In genomic region chr18:49563130-49563540, GRCh38 we compare ENCODE assay signal across 8 cellular contexts. TPM values are rescaled to one million over a fixed set of nuclear protein-coding genes. Genes with fewer than 3 reads are reported as not detected.
DNase-seq lines count a peak whose midpoint lies in the region; ATAC-seq, FAIRE-seq and TF ChIP-seq lines count a peak whose summit lies in the region.

No MANE protein-coding gene starts in this region.

- no peak for TF ChIP-seq CTCF in activated B cell treated with CpG ODN at 0.5 μM for 24 hours (IDR thresholded peaks at IDR 0.05)
- TF ChIP-seq CTCF in keratinocyte (optimal IDR thresholded peaks at IDR 0.05 in 1 of 3, IDR thresholded peaks at IDR 0.05 in 1 of 3, conservative IDR thresholded peaks at IDR 0.05 in 1 of 3; ENCODE audit: extremely low read depth in 1 of 3, insufficient read depth in 2 of 3, low read length in 3 of 3): no peak

- peak overlapping the region; percentile 95 for H3K4me2 ChIP-seq in keratinocyte (ENCODE audit: control insufficient read depth, extremely low read depth, insufficient read depth, low read depth, low read length)

- POLR2A ChIA-PET in activated B cell treated with CpG ODN at 0.5 μM for 24 hours (lab: Charles Lee): no interaction called here

- FAIRE-seq in keratinocyte (lab: Jason Lieb, UNC): peak; percentile 94

- ATAC-seq in activated B cell treated with CpG ODN at 0.5 μM for 24 hours (ENCODE audit: low read depth) (no peak), HG03159 (IDR thresholded peaks at IDR 0.05; ENCODE audit: unreplicated experiment) (no peak), HG02759 (IDR thresholded peaks at IDR 0.05; ENCODE audit: unreplicated experiment) (no peak)
- ATAC-seq in stimulated activated memory B cell treated with anti-CD40 and anti-IgM and Interleukin-4, amounts not matched to agents 10 μg/mL and 1 μg/mL and 100 μg/mL, for 72 hours: no peak

- peak overlapping the region; percentile 83 for H3K27ac ChIP-seq in keratinocyte (ENCODE audit: control insufficient read depth, insufficient read depth, low read length)

- no peaks in the 10 kb centered on the region for H3K27me3 ChIP-seq in keratinocyte (ENCODE audit: control insufficient read depth, extremely low read depth, insufficient read depth, low read length)

- H3K36me3 Mint-ChIP-seq in activated CD4-positive, alpha-beta T cell treated with anti-CD3 and anti-CD28 coated beads, Interleukin-2, amount 10 ng/mL, durations not matched to agents 24 days and 14 days (ENCODE audit: low read depth): no peaks in the 10 kb centered on the region
- no peaks in the 10 kb centered on the region for H3K36me3 Mint-ChIP-seq in activated B cell treated with CpG ODN at 0.5 μM for 24 hours (ENCODE audit: low read depth)
- no peaks in the 10 kb centered on the region for H3K36me3 Mint-ChIP-seq in stimulated activated memory B cell treated with anti-CD40 and anti-IgM and Interleukin-4, amounts not matched to agents 10 μg/mL and 1 μg/mL and 100 μg/mL, for 72 hours

- H3K4me3 Mint-ChIP-seq in activated CD4-positive, alpha-beta T cell treated with anti-CD3 and anti-CD28 coated beads, Interleukin-2, amount 10 ng/mL, durations not matched to agents 24 days and 14 days: peak overlapping the region; percentile 73
- peak overlapping the region; percentile 24 for H3K4me3 Mint-ChIP-seq in activated B cell treated with CpG ODN at 0.5 μM for 24 hours
- peak overlapping the region; percentile 45 for H3K4me3 Mint-ChIP-seq in stimulated activated memory B cell treated with anti-CD40 and anti-IgM and Interleukin-4, amounts not matched to agents 10 μg/mL and 1 μg/mL and 100 μg/mL, for 72 hours

- CTCF ChIA-PET in activated B cell treated with CpG ODN at 0.5 μM for 24 hours (lab: Charles Lee): no interaction called here

- H3K27me3 Mint-ChIP-seq in activated CD4-positive, alpha-beta T cell treated with anti-CD3 and anti-CD28 coated beads, Interleukin-2, amount 10 ng/mL, durations not matched to agents 24 days and 14 days: peaks cover 77% of the 10 kb centered on the region
- peaks cover 79% of the 10 kb centered on the region for H3K27me3 Mint-ChIP-seq in activated B cell treated with CpG ODN at 0.5 μM for 24 hours
- H3K27me3 Mint-ChIP-seq in stimulated activated memory B cell treated with anti-CD40 and anti-IgM and Interleukin-4, amounts not matched to agents 10 μg/mL and 1 μg/mL and 100 μg/mL, for 72 hours: peaks cover 74% of the 10 kb centered on the region

- peaks cover 56% of the 10 kb centered on the region for H3K79me2 ChIP-seq in keratinocyte (ENCODE audit: control insufficient read depth, insufficient read depth, low read length)

- H3K36me3 ChIP-seq in keratinocyte (ENCODE audit: control insufficient read depth in 2 of 2, extremely low read depth in 1 of 2, insufficient read depth in 2 of 2, low read length in 2 of 2): peaks cover 17 to 25% of the 10 kb centered on the region in 2 experiments

- dilution Hi-C loops in keratinocyte (cut with MboI; ENCODE audit: extremely low pct_ligation_motif_present, low sequenced_read_pairs): no loop called here

- H3K27ac Mint-ChIP-seq in activated CD4-positive, alpha-beta T cell treated with anti-CD3 and anti-CD28 coated beads, Interleukin-2, amount 10 ng/mL, durations not matched to agents 24 days and 14 days: no peak overlapping the region
- no peak overlapping the region for H3K27ac Mint-ChIP-seq in activated B cell treated with CpG ODN at 0.5 μM for 24 hours
- H3K27ac Mint-ChIP-seq in stimulated activated memory B cell treated with anti-CD40 and anti-IgM and Interleukin-4, amounts not matched to agents 10 μg/mL and 1 μg/mL and 100 μg/mL, for 72 hours: no peak overlapping the region

- H2AFZ ChIP-seq in keratinocyte (ENCODE audit: control insufficient read depth, low read length): no peak overlapping the region

- peaks cover 5% of the 10 kb centered on the region for H4K20me1 ChIP-seq in keratinocyte (ENCODE audit: control insufficient read depth, extremely low read depth, insufficient read depth, low read length)

- no peaks in the 10 kb centered on the region for H3K9me3 ChIP-seq in keratinocyte (ENCODE audit: control insufficient read depth, low read depth, low read length)

- H3K4me1 ChIP-seq in keratinocyte (ENCODE audit: control insufficient read depth, extremely low read depth, insufficient read depth, low read length): peaks cover 45% of the 10 kb centered on the region

- H3K4me1 Mint-ChIP-seq in activated CD4-positive, alpha-beta T cell treated with anti-CD3 and anti-CD28 coated beads, Interleukin-2, amount 10 ng/mL, durations not matched to agents 24 days and 14 days: peaks cover 31% of the 10 kb centered on the region
- peaks cover 32% of the 10 kb centered on the region for H3K4me1 Mint-ChIP-seq in activated B cell treated with CpG ODN at 0.5 μM for 24 hours
- peaks cover 31% of the 10 kb centered on the region for H3K4me1 Mint-ChIP-seq in stimulated activated memory B cell treated with anti-CD40 and anti-IgM and Interleukin-4, amounts not matched to agents 10 μg/mL and 1 μg/mL and 100 μg/mL, for 72 hours

- intact Hi-C loops in activated CD4-positive, alpha-beta T cell treated with anti-CD3 and anti-CD28 coated beads, Interleukin-2, amount 10 ng/mL, durations not matched to agents 24 days and 14 days (cut with micrococcal nuclease): loop anchor here (10.0 kb wide), 1 partner anchor 162 kb away; no protein-coding TSS in a partner anchor
- intact Hi-C loops in activated B cell treated with CpG ODN at 0.5 μM for 24 hours (cut with micrococcal nuclease): loop anchor here (5.0 kb wide), 1 partner anchor 794 kb away; no protein-coding TSS in a partner anchor

- no peaks in the 10 kb centered on the region for H3K9me3 Mint-ChIP-seq in activated CD4-positive, alpha-beta T cell treated with anti-CD3 and anti-CD28 coated beads, Interleukin-2, amount 10 ng/mL, durations not matched to agents 24 days and 14 days
- H3K9me3 Mint-ChIP-seq in activated B cell treated with CpG ODN at 0.5 μM for 24 hours: no peaks in the 10 kb centered on the region
- H3K9me3 Mint-ChIP-seq in stimulated activated memory B cell treated with anti-CD40 and anti-IgM and Interleukin-4, amounts not matched to agents 10 μg/mL and 1 μg/mL and 100 μg/mL, for 72 hours: no peaks in the 10 kb centered on the region

- no peaks in the 10 kb centered on the region for H3K9me1 ChIP-seq in keratinocyte (ENCODE audit: control insufficient read depth, extremely low read depth, insufficient read depth, low read length)

- H3K9ac ChIP-seq in keratinocyte (ENCODE audit: control insufficient read depth, extremely low read depth, insufficient read depth, low read length): peak overlapping the region; percentile 91

- DNase-seq in activated CD4-positive, alpha-beta T cell treated with anti-CD3 and anti-CD28 coated beads, Interleukin-2, amount 10 ng/mL, durations not matched to agents 24 days and 14 days: no peak
- DNase-seq in activated CD4-positive, alpha-beta T cell treated with anti-CD3 and anti-CD28 coated beads for 1 hour: no peak
- DNase-seq in activated B cell treated with CpG ODN at 0.5 μM for 24 hours: no peak
- DNase-seq in keratinocyte (ENCODE audit: low read depth, low spot score): no peak
- no peak for DNase-seq in stimulated activated CD4-positive, alpha-beta T cell treated with anti-CD3 and anti-CD28 coated beads, Interleukin-4, amount 100 ng/mL, for 24 hours

- H3K4me3 ChIP-seq in keratinocyte (ENCODE audit: control insufficient read depth in 2 of 3, extremely low read depth in 1 of 3, insufficient read depth in 2 of 3, low read depth in 1 of 3, low read length in 3 of 3): peak overlapping the region; percentile 66 to 93 (median 93)

RNA-seq across cellular contexts. Expression of gene LIPG, which starts 1.3 kb away (rescaled TPM):
- total RNA-seq in activated CD4-positive, alpha-beta T cell treated with anti-CD3 and anti-CD28 coated beads, Interleukin-2, amount 10 ng/mL, durations not matched to agents 24 days and 14 days: 0.57 and 0.82 TPM in 2 replicates
- total RNA-seq in activated B cell treated with CpG ODN at 0.5 μM for 24 hours: 0.29 TPM in 1 of 2 replicates, not detected in the other
- polyA plus RNA-seq in keratinocyte: 200 to 263 TPM (median 241 TPM) in 3 replicates
- 48.8 TPM for polyA plus RNA-seq in keratinocyte (2011; ENCODE audit: low read depth)
- polyA plus RNA-seq in keratinocyte (2011; cell fraction: cytosol; rRNA removed): 99.5 and 116 TPM in 2 replicates
- 432 and 488 TPM in 2 replicates for polyA plus RNA-seq in keratinocyte (2011; cell fraction: nucleus; rRNA removed)
- polyA plus RNA-seq in keratinocyte (2012; ENCODE audit: low replicate concordance): 63.4 and 175 TPM in 2 replicates
- 261 to 340 TPM (median 323 TPM) in 3 replicates for polyA minus RNA-seq in keratinocyte
- 149 TPM for polyA minus RNA-seq in keratinocyte (2011; cell fraction: cytosol; rRNA and poly(A)+ RNA removed)
- polyA minus RNA-seq in keratinocyte (2011; cell fraction: nucleus; rRNA and poly(A)+ RNA removed): 253 and 530 TPM in 2 replicates
